In genomic region chr3:123724306-123724705, GRCh38 we compare ENCODE assay signal across 11 cellular contexts.
DNase-seq lines count a peak whose midpoint lies in the region; TF ChIP-seq lines count a peak whose summit lies in the region.
"Had no signal": no experiment of that assay in that cellular context is flagged by ENCODE, and none has a peak within 500 bp of the region (broad histone marks: within the 10 kb centered on the region; RNA-seq: fewer than 3 reads in every experiment).

No MANE protein-coding gene starts in this region.

- H3K4me3 ChIP-seq in GM23248: no peak overlapping the region
- no peak overlapping the region for H3K4me3 ChIP-seq in fibroblast of lung (replicated peaks in 1 of 4; ENCODE audit: control extremely low read depth in 1 of 4, insufficient read depth in 1 of 4, low read depth in 3 of 4, low read length in 4 of 4)
- no peak overlapping the region for H3K4me3 ChIP-seq in rectal smooth muscle tissue (ENCODE audit: low read length)
- H3K4me3 ChIP-seq: lower lobe of right lung, pancreas, SJSA1 had no signal

- WGBS in GM23248 (ENCODE audit: low coverage in 1 of 2, low lambda C conversion rate in 2 of 2, missing lambda C conversion rate in 2 of 2), 2 experiments: 22 to 24% methylated on average over 3 of the region's 3 CpGs

- peaks cover 33% of the 10 kb centered on the region; the same call in 1 of the 2 replicates for H3F3A ChIP-seq in GM23248 (ENCODE audit: insufficient read depth)

- no peak overlapping the region for H2AFZ ChIP-seq in GM23248
- no peak overlapping the region for H2AFZ ChIP-seq in fibroblast of lung (ENCODE audit: low read length)

- H4K20me1 ChIP-seq in GM23248 (ENCODE audit: insufficient read depth) (no peaks in the 10 kb centered on the region), fibroblast of lung (ENCODE audit: control insufficient read depth, extremely low read depth, insufficient read depth, low read length) (no peaks in the 10 kb centered on the region)

- H3K27ac ChIP-seq in GM23248 (0 out of 2 replicates have a peak overlapping the region, but pooled peaks have one; percentile 4), fibroblast of lung (ENCODE audit: insufficient read depth, low read length) (no peak overlapping the region), rectal smooth muscle tissue (ENCODE audit: low read depth, low read length) (peak overlapping the region; percentile 77)
- H3K27ac ChIP-seq: HL-60, pancreas, SJSA1 had no signal

- no peaks in the 10 kb centered on the region for H3K27me3 ChIP-seq in GM23248 (replicated peaks; ENCODE audit: insufficient read depth)
- no peaks in the 10 kb centered on the region for H3K27me3 ChIP-seq in fibroblast of lung (ENCODE audit: control insufficient read depth, insufficient read depth, low read length)
- H3K27me3 ChIP-seq in rectal smooth muscle tissue (ENCODE audit: control insufficient read depth, insufficient read depth, low read length): peaks cover 2% of the 10 kb centered on the region
- H3K27me3 ChIP-seq: pancreas, SJSA1 had no signal

- in situ Hi-C loops in GM23248 (cut with MboI): no loop called here

- H3K36me3 ChIP-seq in GM23248 (ENCODE audit: low read depth) (peaks cover 7% of the 10 kb centered on the region; the same call in 1 of the 2 replicates), fibroblast of lung (ENCODE audit: control insufficient read depth, insufficient read depth, low read length) (peaks cover 12% of the 10 kb centered on the region), rectal smooth muscle tissue (ENCODE audit: control insufficient read depth, insufficient read depth, low read length) (no peaks in the 10 kb centered on the region)
- H3K36me3 ChIP-seq: lower lobe of right lung, pancreas, SJSA1 had no signal

- no peaks in the 10 kb centered on the region for H3K9me2 ChIP-seq in GM23248 (ENCODE audit: insufficient read depth)

- peak; percentile 48 to 54 for TF ChIP-seq CTCF in fibroblast of lung (conservative IDR thresholded peaks at IDR 0.05 in 1 of 2, IDR thresholded peaks at IDR 0.05 in 1 of 2; ENCODE audit: low read depth in 1 of 2, low read length in 2 of 2)

- peaks cover 25% of the 10 kb centered on the region for H3K4me1 ChIP-seq in GM23248 (ENCODE audit: insufficient read depth)
- peaks cover 32% of the 10 kb centered on the region for H3K4me1 ChIP-seq in fibroblast of lung (ENCODE audit: control insufficient read depth, extremely low read depth, insufficient read depth, low read length)
- peaks cover 31% of the 10 kb centered on the region for H3K4me1 ChIP-seq in rectal smooth muscle tissue (ENCODE audit: control insufficient read depth, insufficient read depth, low read length)
- H3K4me1 ChIP-seq: pancreas had no signal

- no peaks in the 10 kb centered on the region for H3K9me3 ChIP-seq in GM23248 (ENCODE audit: low read depth)
- H3K9me3 ChIP-seq in fibroblast of lung (ENCODE audit: control insufficient read depth, insufficient read depth, low read depth, low read length): no peaks in the 10 kb centered on the region
- H3K9me3 ChIP-seq: lower lobe of right lung, pancreas, SJSA1 had no signal

- DNase-seq in GM23248: peak; percentile 43
- peak; percentile 44 for DNase-seq in RPMI7951 (ENCODE audit: low read depth)
- peak; percentile 49 to 56 for DNase-seq in fibroblast of lung (ENCODE audit: low read depth in 2 of 2)
- no peak for DNase-seq in effector CD8-positive, alpha-beta T cell (lab: John Stamatoyannopoulos, UW)
- no peak for DNase-seq in midbrain (lab: John Stamatoyannopoulos, UW)
- DNase-seq in NCI-H526 treated with DMSO at 0.1 percent for 48 hours (lab: John Stamatoyannopoulos, UW): no peak
- DNase-seq: lower lobe of right lung had no signal

- no peak overlapping the region for H3K9ac ChIP-seq in GM23248
- H3K9ac ChIP-seq in fibroblast of lung (ENCODE audit: insufficient read depth, low read length): no peak overlapping the region
- no peak overlapping the region for H3K9ac ChIP-seq in rectal smooth muscle tissue (ENCODE audit: low read length)

- H3K79me2 ChIP-seq in GM23248 (ENCODE audit: insufficient read depth) (peaks cover 8% of the 10 kb centered on the region; the same call in 1 of the 2 replicates), fibroblast of lung (ENCODE audit: control insufficient read depth, insufficient read depth, low read length) (no peaks in the 10 kb centered on the region)

- H3K4me2 ChIP-seq in GM23248 (ENCODE audit: unreplicated experiment) (no peak overlapping the region), fibroblast of lung (ENCODE audit: extremely low read depth, insufficient read depth, low read length) (no peak overlapping the region)

Comparison
In these comparisons a context has a peak if more than half of its experiments do, and no peak if none do; other contexts are left out.
1. DNase-seq: peak in GM23248 (single experiment), RPMI7951 (single experiment) and fibroblast of lung (2 of 2); none in effector CD8-positive, alpha-beta T cell (single experiment), midbrain (single experiment) and NCI-H526 treated with DMSO at 0.1 percent for 48 hours (single experiment).